Comparison of ENCODE assay signal across 21 cellular contexts in genomic region chr13:70703755-70704154, GRCh38.
"Had no signal": no experiment of that assay in that cellular context is flagged by ENCODE, and none has a peak within 500 bp of the region (broad histone marks: within the 10 kb centered on the region; RNA-seq: fewer than 3 reads in every experiment).

No MANE protein-coding gene starts in this region.

- H3K27ac ChIP-seq: ovary, prostate gland, right atrium auricular region, spleen, upper lobe of right lung had no signal

- H3K4me3 ChIP-seq: ovary, prostate gland, right atrium auricular region, spleen, upper lobe of right lung had no signal

- H3K36me3 ChIP-seq: ovary, prostate gland, right atrium auricular region, spleen, upper lobe of right lung had no signal

- H3K9me3 ChIP-seq: ovary, prostate gland, right atrium auricular region, upper lobe of right lung had no signal

- ATAC-seq: left cardiac atrium; natural killer cell treated with Interleukin-12 subunit alpha and Interleukin-12 subunit beta and Interleukin-15 and Interleukin-18, amount 100 ng/mL, for 72 hours; upper lobe of right lung had no signal

- H3K4me1 ChIP-seq: prostate gland, right atrium auricular region, spleen, upper lobe of right lung had no signal

- DNase-seq: activated CD4-positive, alpha-beta T cell treated with anti-CD3 and anti-CD28 coated beads for 4 hours; activated CD4-positive, alpha-beta T cell treated with anti-CD3 and anti-CD28 coated beads, Interleukin-2, amount 50 U/mL, for 48 hours; activated CD4-positive, CD25-positive, alpha-beta regulatory T cell; activated effector memory CD4-positive, alpha-beta T cell treated with Interleukin-2 at 50 U/mL for 16 hours; activated naive CD4-positive, alpha-beta T cell treated with anti-CD3 and anti-CD28 coated beads for 36 hours; activated naive CD8-positive, alpha-beta T cell treated with anti-CD3 and anti-CD28 coated beads, Interleukin-2, amount 10 ng/mL, durations not matched to agents 7 days and 5 days; activated T-cell treated with anti-CD3 and anti-CD28 coated beads, Interleukin-2, amount 50 U/mL, for 48 hours; amniotic stem cell; effector CD4-positive, alpha-beta T cell; hippocampal formation; left cardiac atrium; midbrain; ovary; spleen; stimulated activated CD4-positive, alpha-beta T cell treated with anti-CD3 and anti-CD28 coated beads, Interleukin-4, amount 100 ng/mL, for 1 hour; stimulated activated naive CD4-positive, alpha-beta T cell; T1000; upper lobe of right lung had no signal

- H3K27me3 ChIP-seq: ovary, right atrium auricular region, spleen, upper lobe of right lung had no signal
